In genomic region chr10:5447611-5448071, GRCh38 we compare ENCODE assay signal across 7 cellular contexts.
DNase-seq lines count a peak whose midpoint lies in the region; ATAC-seq and TF ChIP-seq lines count a peak whose summit lies in the region.

No MANE protein-coding gene starts in this region.

- peaks cover 13% of the 10 kb centered on the region for H3K4me1 ChIP-seq in effector memory CD4-positive, alpha-beta T cell (ENCODE audit: control insufficient read depth, insufficient read depth, low read length, poor library complexity, severe bottlenecking)

- no peaks in the 10 kb centered on the region for H3K9me3 Mint-ChIP-seq in nephron progenitor cell

- peaks cover 59% of the 10 kb centered on the region for H3K4me1 Mint-ChIP-seq in nephron progenitor cell

- TF ChIP-seq CTCF in NB4 (IDR thresholded peaks at IDR 0.05; ENCODE audit: low read depth, low read length): no peak
- no peak for TF ChIP-seq CTCF in nephron progenitor cell (IDR thresholded peaks at IDR 0.05)

- H3K4me3 ChIP-seq in NB4 (ENCODE audit: low read depth, low read length): peak overlapping the region; percentile 69
- peak overlapping the region; percentile 5 for H3K4me3 ChIP-seq in effector memory CD4-positive, alpha-beta T cell (ENCODE audit: insufficient read depth, low read depth, low read length, poor library complexity, severe bottlenecking)

- TF ChIP-seq POLR2A in NB4 (IDR thresholded peaks at IDR 0.05; ENCODE audit: extremely low read depth, insufficient read length): no peak

- no peak overlapping the region for H3K27ac Mint-ChIP-seq in nephron progenitor cell

- no peak overlapping the region for H3K27ac ChIP-seq in effector memory CD4-positive, alpha-beta T cell (ENCODE audit: insufficient read depth, low read length, poor library complexity, severe bottlenecking)

- H3K36me3 ChIP-seq in effector memory CD4-positive, alpha-beta T cell (ENCODE audit: control insufficient read depth, insufficient read depth, low read length): no peaks in the 10 kb centered on the region

- H3K27me3 ChIP-seq in effector memory CD4-positive, alpha-beta T cell (replicated peaks; ENCODE audit: control insufficient read depth, insufficient read depth, low read length, poor library complexity, severe bottlenecking): no peaks in the 10 kb centered on the region

- peak overlapping the region; percentile 89 for H3K4me3 Mint-ChIP-seq in nephron progenitor cell

- H3K36me3 Mint-ChIP-seq in nephron progenitor cell (ENCODE audit: low read depth): peaks cover 12% of the 10 kb centered on the region

- peak; percentile 55 for ATAC-seq in GM18519 (IDR thresholded peaks at IDR 0.05; ENCODE audit: low FRiP score, unreplicated experiment)

- H3K27me3 Mint-ChIP-seq in nephron progenitor cell (ENCODE audit: low read depth, poor library complexity): no peaks in the 10 kb centered on the region

- H3K9me3 ChIP-seq in effector memory CD4-positive, alpha-beta T cell (ENCODE audit: control insufficient read depth, low read length): no peaks in the 10 kb centered on the region

- DNase-seq in HCEC 1CT: peak; percentile 23
- DNase-seq in NB4 (ENCODE audit: low read depth): peak; percentile 7
- no peak for DNase-seq in effector memory CD4-positive, alpha-beta T cell
- DNase-seq in nephron progenitor cell: no peak
- DNase-seq in NK-92 (lab: John Stamatoyannopoulos, UW; ENCODE audit: unreplicated experiment): no peak
- DNase-seq in NCI-H226: no peak

Comparison
In these comparisons a context has a peak if more than half of its experiments do, and no peak if none do; other contexts are left out.
1. DNase-seq: peak in HCEC 1CT (single experiment) and NB4 (single experiment); none in effector memory CD4-positive, alpha-beta T cell (0 of 3), nephron progenitor cell (single experiment), NK-92 (single experiment) and NCI-H226 (single experiment).